In the genomic region with DNA sequence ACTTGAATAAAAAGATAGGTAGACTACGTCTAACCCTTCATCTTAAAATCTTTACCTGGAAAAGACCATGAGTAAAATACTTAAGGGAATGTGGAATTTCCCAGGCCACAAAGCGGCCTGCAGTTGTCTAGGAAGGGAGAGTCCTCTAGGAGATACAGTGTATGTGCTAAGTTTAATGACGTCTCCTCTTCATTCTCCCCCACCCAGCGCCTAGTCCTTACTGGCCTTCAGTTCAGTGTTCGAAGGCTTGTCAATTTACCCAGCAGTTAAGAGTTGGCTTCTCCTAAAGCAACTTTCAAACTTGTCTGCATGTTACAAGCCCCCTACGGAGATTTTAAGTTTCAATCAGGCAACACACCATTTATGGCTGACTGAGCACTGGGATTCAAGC, we compare ENCODE assay signal across 8 cellular contexts. TPM values are rescaled to one million over a fixed set of nuclear protein-coding genes. Genes with fewer than 3 reads are reported as not detected.
DNase-seq lines count a peak whose midpoint lies in the region; ATAC-seq, FAIRE-seq and TF ChIP-seq lines count a peak whose summit lies in the region.

No MANE protein-coding gene starts in this region.

- peak overlapping the region; percentile 95 for H3K9ac ChIP-seq in HUES48 (ENCODE audit: low read depth, low read length)

- H3K9me3 ChIP-seq in HUES48 (ENCODE audit: control insufficient read depth, insufficient read depth, low read length) (no peaks in the 10 kb centered on the region), thymus (ENCODE audit: control insufficient read depth) (no peaks in the 10 kb centered on the region)

- H3K36me3 ChIP-seq in HUES48 (ENCODE audit: control insufficient read depth, insufficient read depth, low read length) (no peaks in the 10 kb centered on the region; the same call in 1 of the 2 replicates), thymus (ENCODE audit: control insufficient read depth, insufficient read depth) (peaks cover 9% of the 10 kb centered on the region)

- peaks cover 49% of the 10 kb centered on the region for H3K36me3 Mint-ChIP-seq in activated T-helper 17 cell treated with anti-CD3 and anti-CD28 coated beads, Interleukin-2, amount 50 U/mL, for 72 hours (ENCODE audit: low read depth)
- H3K36me3 Mint-ChIP-seq in immature natural killer cell = peaks cover 0 to 8% (median 6%) of the 10 kb centered on the region in 3 donors

- peaks cover 25% of the 10 kb centered on the region for H3K4me1 Mint-ChIP-seq in activated T-helper 17 cell treated with anti-CD3 and anti-CD28 coated beads, Interleukin-2, amount 50 U/mL, for 72 hours
- H3K4me1 Mint-ChIP-seq in immature natural killer cell = peaks cover 26 to 33% of the 10 kb centered on the region in 2 donors

- no peak for TF ChIP-seq CTCF in AG09309 (IDR thresholded peaks at IDR 0.05; ENCODE audit: control insufficient read depth, insufficient read depth, low read depth, low read length, missing control alignments)

- WGBS in thymus = 78% methylated on average over 6 of the region's 6 CpGs

- FAIRE-seq in urothelium cell line (lab: Jason Lieb, UNC) = no peak

- peak overlapping the region; percentile 98 for H3K27ac Mint-ChIP-seq in activated T-helper 17 cell treated with anti-CD3 and anti-CD28 coated beads, Interleukin-2, amount 50 U/mL, for 72 hours
- H3K27ac Mint-ChIP-seq in immature natural killer cell = peak overlapping the region; percentile 97 to 100 (median 98)

- peaks cover 3% of the 10 kb centered on the region for H3K9me3 Mint-ChIP-seq in activated T-helper 17 cell treated with anti-CD3 and anti-CD28 coated beads, Interleukin-2, amount 50 U/mL, for 72 hours
- no peaks in the 10 kb centered on the region for H3K9me3 Mint-ChIP-seq in immature natural killer cell

- no peak for ATAC-seq in activated T-helper 17 cell treated with anti-CD3 and anti-CD28 coated beads, Interleukin-2, amount 50 U/mL, for 72 hours (replicated peaks)
- ATAC-seq in GM18867 (IDR thresholded peaks at IDR 0.05; ENCODE audit: unreplicated experiment) (no peak), HG03108 (IDR thresholded peaks at IDR 0.05; ENCODE audit: unreplicated experiment) (no peak)

- no peaks in the 10 kb centered on the region for H3K27me3 Mint-ChIP-seq in activated T-helper 17 cell treated with anti-CD3 and anti-CD28 coated beads, Interleukin-2, amount 50 U/mL, for 72 hours
- H3K27me3 Mint-ChIP-seq in immature natural killer cell (ENCODE audit: low read depth in 3 of 3) = peaks cover 19 to 22% (median 21%) of the 10 kb centered on the region in 3 donors

- DNase-seq in AG09309 (ENCODE audit: low read depth) (no peak), immature natural killer cell (no peak), urothelium cell line (ENCODE audit: low spot score) (no peak)

- H3K27ac ChIP-seq in HUES48 (ENCODE audit: low read depth, low read length) (peak overlapping the region; percentile 99), thymus (ENCODE audit: low read depth) (peak overlapping the region; percentile 96)

- H3K4me1 ChIP-seq in HUES48 (ENCODE audit: control insufficient read depth, insufficient read depth, low read length) (peaks cover 16% of the 10 kb centered on the region), thymus (ENCODE audit: control insufficient read depth, insufficient read depth, low read length) (peaks cover 7% of the 10 kb centered on the region)

- H3K4me3 ChIP-seq in AG09309 (ENCODE audit: control insufficient read depth, low read depth, low read length) (peak overlapping the region; percentile 54), HUES48 (ENCODE audit: low read depth, low read length) (peak overlapping the region; percentile 76), thymus (ENCODE audit: low read length) (peak overlapping the region; percentile 98)

- H3K4me3 Mint-ChIP-seq in activated T-helper 17 cell treated with anti-CD3 and anti-CD28 coated beads, Interleukin-2, amount 50 U/mL, for 72 hours = peak overlapping the region; percentile 96
- H3K4me3 Mint-ChIP-seq in immature natural killer cell = peak overlapping the region; percentile 96 to 100 (median 99)

- no peaks in the 10 kb centered on the region for H3K27me3 ChIP-seq in HUES48 (ENCODE audit: control insufficient read depth, insufficient read depth, low read length)
- H3K27me3 ChIP-seq in thymus (ENCODE audit: control insufficient read depth, insufficient read depth) = no peaks in the 10 kb centered on the region

RNA-seq across cellular contexts. Expression of a gene that starts 35.2 kb away (rescaled TPM):
- 1 to 10 TPM; 1.7 to 2.1 TPM for total RNA-seq in activated T-helper 17 cell treated with anti-CD3 and anti-CD28 coated beads, Interleukin-2, amount 50 U/mL, for 72 hours
- polyA plus RNA-seq in immature natural killer cell (1 to 10 TPM in 2 of 3 donors, under 1 TPM in 1; 0.90 to 5.1 (median 1.8) TPM), thymus (3.8 TPM)
